In genomic region chr5:153998768-153999167, GRCh38 we compare ENCODE assay signal across 23 cellular contexts.
"Had no signal": no experiment of that assay in that cellular context is flagged by ENCODE, and none has a peak within 500 bp of the region (broad histone marks: within the 10 kb centered on the region; RNA-seq: fewer than 3 reads in every experiment).

No MANE protein-coding gene starts in this region.

- H3K27me3 ChIP-seq: esophagus muscularis mucosa, foreskin keratinocyte, gastroesophageal sphincter, heart left ventricle, hepatocyte had no signal

- H3K4me2 ChIP-seq: hepatocyte had no signal

- H3K4me1 ChIP-seq: gastroesophageal sphincter had no signal

- H3K4me3 ChIP-seq: coronary artery, esophagus muscularis mucosa, gastroesophageal sphincter, heart left ventricle, hepatocyte, lower lobe of right lung, mucosa of descending colon had no signal

- H2AFZ ChIP-seq: hepatocyte had no signal

- H3K27ac ChIP-seq: coronary artery, esophagus muscularis mucosa, foreskin keratinocyte, gastroesophageal sphincter, hepatocyte, lower lobe of right lung had no signal

- DNase-seq: dermis blood vessel endothelial cell; effector CD8-positive, alpha-beta T cell; effector memory CD8-positive, alpha-beta T cell; foreskin keratinocyte; heart left ventricle; hypothalamus; immature natural killer cell; islet precursor cell; kidney; left colon; left ventricle myocardium superior; lower lobe of right lung; mesenchymal stem cell; mucosa of descending colon; naive B cell had no signal

- ATAC-seq: effector memory CD8-positive, alpha-beta T cell; gastroesophageal sphincter; heart left ventricle; left colon; left lobe of liver; left ventricle myocardium superior; lower lobe of right lung; mucosa of descending colon had no signal

- H3K9me3 ChIP-seq: esophagus muscularis mucosa, gastroesophageal sphincter, heart left ventricle, lower lobe of right lung, mucosa of descending colon had no signal

- H3K79me2 ChIP-seq: hepatocyte had no signal

- FAIRE-seq: colon, endothelial cell of umbilical vein, frontal cortex, kidney had no signal
